Comparison of ENCODE assay signal across 1 cellular context in the genomic region with DNA sequence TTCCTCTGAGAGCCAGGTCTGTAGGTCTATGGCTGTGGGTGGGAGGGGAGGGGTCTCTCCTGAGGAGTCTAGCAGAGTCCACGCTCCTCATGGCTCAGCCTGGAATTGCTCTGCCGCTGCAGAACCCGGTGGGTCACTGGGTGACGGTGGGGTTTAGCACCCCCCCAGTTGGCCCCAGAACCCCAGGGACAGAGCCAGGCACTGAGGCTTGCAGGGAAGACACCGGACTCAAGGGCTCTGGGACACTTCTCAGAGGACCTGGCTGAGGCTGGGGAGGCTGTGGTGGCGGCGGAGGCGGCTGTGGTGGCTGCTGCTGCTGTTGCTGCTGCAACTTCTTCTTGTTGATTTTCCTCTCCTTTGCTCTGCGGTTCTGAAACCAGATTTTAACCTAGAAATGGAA.
TF ChIP-seq lines count a peak whose summit lies in the region.

No MANE protein-coding gene starts in this region.

TF ChIP-seq in HepG2, 621 proteins besides CTCF, POLR2A, EP300 and RAD21:
- TF ChIP-seq TMF1 (CRISPR knock-in tag; IDR thresholded peaks at IDR 0.05; ENCODE audit: low read depth), result no peak
- TF ChIP-seq, protein P1, sequence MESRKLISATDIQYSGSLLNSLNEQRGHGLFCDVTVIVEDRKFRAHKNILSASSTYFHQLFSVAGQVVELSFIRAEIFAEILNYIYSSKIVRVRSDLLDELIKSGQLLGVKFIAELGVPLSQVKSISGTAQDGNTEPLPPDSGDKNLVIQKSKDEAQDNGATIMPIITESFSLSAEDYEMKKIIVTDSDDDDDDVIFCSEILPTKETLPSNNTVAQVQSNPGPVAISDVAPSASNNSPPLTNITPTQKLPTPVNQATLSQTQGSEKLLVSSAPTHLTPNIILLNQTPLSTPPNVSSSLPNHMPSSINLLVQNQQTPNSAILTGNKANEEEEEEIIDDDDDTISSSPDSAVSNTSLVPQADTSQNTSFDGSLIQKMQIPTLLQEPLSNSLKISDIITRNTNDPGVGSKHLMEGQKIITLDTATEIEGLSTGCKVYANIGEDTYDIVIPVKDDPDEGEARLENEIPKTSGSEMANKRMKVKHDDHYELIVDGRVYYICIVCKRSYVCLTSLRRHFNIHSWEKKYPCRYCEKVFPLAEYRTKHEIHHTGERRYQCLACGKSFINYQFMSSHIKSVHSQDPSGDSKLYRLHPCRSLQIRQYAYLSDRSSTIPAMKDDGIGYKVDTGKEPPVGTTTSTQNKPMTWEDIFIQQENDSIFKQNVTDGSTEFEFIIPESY (CRISPR knock-in tag; IDR thresholded peaks at IDR 0.05), result 0 out of 2 replicates have a peak, but pooled peaks have one; percentile 36
- TF ChIP-seq RORA (CRISPR knock-in tag; IDR thresholded peaks at IDR 0.05), result no peak
